8 cellular contexts compared by ENCODE assay signal in the genomic region with DNA sequence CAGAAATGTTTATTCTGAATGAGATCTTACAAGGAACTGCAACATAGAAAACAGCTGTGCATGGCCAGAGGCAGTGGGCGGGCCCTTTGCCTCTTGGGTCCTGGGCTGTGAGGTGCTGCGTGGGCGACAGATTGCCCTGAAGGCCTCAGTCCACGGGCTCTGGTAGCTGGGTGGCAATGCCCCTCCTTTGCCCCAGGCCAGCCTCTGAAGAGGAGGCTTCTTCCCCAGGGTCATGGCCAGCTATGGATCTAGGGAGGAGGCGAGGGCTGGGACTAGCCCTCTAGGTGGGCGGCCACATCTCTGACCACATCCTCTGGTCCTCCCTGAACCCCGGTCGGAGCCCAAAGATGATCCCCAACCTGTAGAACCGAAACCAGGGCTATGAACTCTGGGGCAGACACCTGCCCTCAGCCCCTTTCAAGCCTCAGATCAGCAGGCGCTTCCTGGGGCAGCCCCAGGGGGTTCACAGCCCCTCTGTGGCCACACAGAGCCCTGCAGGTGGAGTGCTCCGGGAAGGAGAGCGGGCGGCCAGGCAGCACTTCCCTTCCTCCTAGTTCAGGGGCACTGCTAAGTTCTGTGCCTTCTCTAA. TPM values are rescaled to one million over a fixed set of nuclear protein-coding genes. Genes with fewer than 3 reads are reported as not detected.
A peak's percentile ranks its signal among the peaks of the same experiment; 100 is the strongest.
DNase-seq lines count a peak whose midpoint lies in the region; ATAC-seq and TF ChIP-seq lines count a peak whose summit lies in the region.

No MANE protein-coding gene starts in this region.

- peaks cover 90% of the 10 kb centered on the region for H3K4me1 ChIP-seq in OCI-LY3 (ENCODE audit: low read length)

- H3K4me3 Mint-ChIP-seq in activated CD4-positive, alpha-beta T cell treated with anti-CD3 and anti-CD28 coated beads for 36 hours, result peak overlapping the region; percentile 11
- H3K4me3 Mint-ChIP-seq in HFFc6, result no peak overlapping the region
- H3K4me3 Mint-ChIP-seq in stimulated activated memory B cell treated with anti-CD40 and anti-IgM and Interleukin-4, amounts not matched to agents 10 μg/mL and 1 μg/mL and 100 μg/mL, for 72 hours, result peak overlapping the region; percentile 76

- H3K36me3 ChIP-seq in OCI-LY3 (replicated peaks; ENCODE audit: low read depth, low read length), result peaks cover 21% of the 10 kb centered on the region

- peak overlapping the region; percentile 59 for H3K4me3 ChIP-seq in OCI-LY3 (ENCODE audit: low read length)

- intact Hi-C loops in activated CD4-positive, alpha-beta T cell treated with anti-CD3 and anti-CD28 coated beads for 36 hours (cut with DNase I, micrococcal nuclease), result no loop called here

- H3K9me3 Mint-ChIP-seq in activated CD4-positive, alpha-beta T cell treated with anti-CD3 and anti-CD28 coated beads for 36 hours (ENCODE audit: low read depth), result no peaks in the 10 kb centered on the region
- H3K9me3 Mint-ChIP-seq in HFFc6, result no peaks in the 10 kb centered on the region
- no peaks in the 10 kb centered on the region for H3K9me3 Mint-ChIP-seq in stimulated activated memory B cell treated with anti-CD40 and anti-IgM and Interleukin-4, amounts not matched to agents 10 μg/mL and 1 μg/mL and 100 μg/mL, for 72 hours

- H3K27me3 ChIP-seq in OCI-LY3 (ENCODE audit: low read depth, low read length), result no peaks in the 10 kb centered on the region

- H3K79me2 ChIP-seq in OCI-LY3 (ENCODE audit: low read length), result peaks cover 14% of the 10 kb centered on the region

- peak overlapping the region; percentile 85 for H3K9ac ChIP-seq in OCI-LY3 (ENCODE audit: low read length)

- peak; percentile 81 for DNase-seq in activated CD4-positive, alpha-beta T cell treated with anti-CD3 and anti-CD28 coated beads for 36 hours
- no peak for DNase-seq in activated CD4-positive, alpha-beta T cell treated with anti-CD3 and anti-CD28 coated beads, Interleukin-2, amount 50 U/mL, for 1 hour
- DNase-seq in HFFc6 (no peak), kidney glomerular epithelial cell (lab: John Stamatoyannopoulos, UW) (no peak), COLO829 (ENCODE audit: low spot score) (no peak)
- peak; percentile 56 for DNase-seq in effector CD4-positive, alpha-beta T cell

- H3K36me3 Mint-ChIP-seq in activated CD4-positive, alpha-beta T cell treated with anti-CD3 and anti-CD28 coated beads for 36 hours (ENCODE audit: low read depth), result peaks cover 28% of the 10 kb centered on the region
- H3K36me3 Mint-ChIP-seq in HFFc6 (ENCODE audit: low read depth), result peaks cover 23% of the 10 kb centered on the region
- peaks cover 36% of the 10 kb centered on the region for H3K36me3 Mint-ChIP-seq in stimulated activated memory B cell treated with anti-CD40 and anti-IgM and Interleukin-4, amounts not matched to agents 10 μg/mL and 1 μg/mL and 100 μg/mL, for 72 hours

- TF ChIP-seq CTCF in HFFc6 (IDR thresholded peaks at IDR 0.05) (no peak), OCI-LY3 (IDR thresholded peaks at IDR 0.05; ENCODE audit: low read depth, low read length) (peak; percentile 20)

- no peaks in the 10 kb centered on the region for H3K27me3 Mint-ChIP-seq in activated CD4-positive, alpha-beta T cell treated with anti-CD3 and anti-CD28 coated beads for 36 hours
- peaks cover 13% of the 10 kb centered on the region for H3K27me3 Mint-ChIP-seq in HFFc6 (ENCODE audit: insufficient read depth)
- H3K27me3 Mint-ChIP-seq in stimulated activated memory B cell treated with anti-CD40 and anti-IgM and Interleukin-4, amounts not matched to agents 10 μg/mL and 1 μg/mL and 100 μg/mL, for 72 hours, result no peaks in the 10 kb centered on the region

- no peak overlapping the region for H2AFZ ChIP-seq in OCI-LY3 (ENCODE audit: low read depth, low read length)

- peak overlapping the region; percentile 91 for H3K4me2 ChIP-seq in OCI-LY3 (ENCODE audit: low read length)

- ATAC-seq in activated CD4-positive, alpha-beta T cell treated with anti-CD3 and anti-CD28 coated beads for 36 hours, result peak; percentile 52
- ATAC-seq in stimulated activated memory B cell treated with anti-CD40 and anti-IgM and Interleukin-4, amounts not matched to agents 10 μg/mL and 1 μg/mL and 100 μg/mL, for 72 hours, result peak; percentile 85

- peak overlapping the region; percentile 76 for H3K27ac Mint-ChIP-seq in activated CD4-positive, alpha-beta T cell treated with anti-CD3 and anti-CD28 coated beads for 36 hours
- peak overlapping the region; percentile 77 for H3K27ac Mint-ChIP-seq in HFFc6
- H3K27ac Mint-ChIP-seq in stimulated activated memory B cell treated with anti-CD40 and anti-IgM and Interleukin-4, amounts not matched to agents 10 μg/mL and 1 μg/mL and 100 μg/mL, for 72 hours, result peak overlapping the region; percentile 91

- H3K4me1 Mint-ChIP-seq in activated CD4-positive, alpha-beta T cell treated with anti-CD3 and anti-CD28 coated beads for 36 hours, result peaks cover 83% of the 10 kb centered on the region
- H3K4me1 Mint-ChIP-seq in HFFc6 (ENCODE audit: low read depth), result peaks cover 54% of the 10 kb centered on the region
- H3K4me1 Mint-ChIP-seq in stimulated activated memory B cell treated with anti-CD40 and anti-IgM and Interleukin-4, amounts not matched to agents 10 μg/mL and 1 μg/mL and 100 μg/mL, for 72 hours, result peaks cover 88% of the 10 kb centered on the region

- H3K9me3 ChIP-seq in OCI-LY3 (ENCODE audit: insufficient read depth, low read length), result no peaks in the 10 kb centered on the region

- CTCF ChIA-PET in activated CD4-positive, alpha-beta T cell treated with anti-CD3 and anti-CD28 coated beads for 36 hours (lab: Charles Lee), result interaction anchor here (0.6 to 15.7 kb wide), 12 partner anchors 6 to 349 kb away, joined by 3 to 377 read pairs (median 5); a partner anchor contains a TSS

- POLR2A ChIA-PET in activated CD4-positive, alpha-beta T cell treated with anti-CD3 and anti-CD28 coated beads for 36 hours (lab: Charles Lee), result interaction anchor here (0.6 to 1.8 kb wide), 5 partner anchors 9 to 86 kb away, joined by 3 to 14 read pairs (median 3); no protein-coding TSS in a partner anchor

- H3K27ac ChIP-seq in OCI-LY3 (ENCODE audit: low read length), result peak overlapping the region; percentile 99

- no peaks in the 10 kb centered on the region for H4K20me1 ChIP-seq in OCI-LY3 (ENCODE audit: insufficient read depth, low read length)

RNA-seq across cellular contexts. Expression of a gene that starts 6.6 kb away (rescaled TPM):
- total RNA-seq in activated CD4-positive, alpha-beta T cell treated with anti-CD3 and anti-CD28 coated beads for 36 hours, result under 1 TPM; 0.28 to 0.39 TPM
- total RNA-seq in HFFc6 (2021; fragmentation: NEBNext Ultra II Directional; extraction: Animal tissue kit (Norgen Biotek cat#: 25700)), result under 1 TPM in 5 of 6 experiments, not detected in 1; 0.02 to 0.21 (median 0.05) TPM

RNA-seq across cellular contexts. Expression of a gene that starts 27.3 kb away (rescaled TPM):
- total RNA-seq in activated CD4-positive, alpha-beta T cell treated with anti-CD3 and anti-CD28 coated beads for 36 hours, result 10 to 100 TPM; 71.0 to 73.6 TPM
- 100 to 1,000 TPM; 189 to 227 (median 197) TPM for total RNA-seq in HFFc6 (2021; fragmentation: NEBNext Ultra II Directional; extraction: Animal tissue kit (Norgen Biotek cat#: 25700))

RNA-seq across cellular contexts. Expression of a gene that starts 40.7 kb away (rescaled TPM):
- 10 to 100 TPM; 34.8 to 38.5 TPM for total RNA-seq in activated CD4-positive, alpha-beta T cell treated with anti-CD3 and anti-CD28 coated beads for 36 hours
- 10 to 100 TPM; 23.9 to 35.5 (median 26.9) TPM for total RNA-seq in HFFc6 (2021; fragmentation: NEBNext Ultra II Directional; extraction: Animal tissue kit (Norgen Biotek cat#: 25700))

RNA-seq across cellular contexts. Expression of a gene that starts 48.1 kb away (rescaled TPM):
- total RNA-seq in activated CD4-positive, alpha-beta T cell treated with anti-CD3 and anti-CD28 coated beads for 36 hours, result 10 to 100 TPM; 54.0 to 57.3 TPM
- 10 to 100 TPM; 18.0 to 21.6 (median 20.9) TPM for total RNA-seq in HFFc6 (2021; fragmentation: NEBNext Ultra II Directional; extraction: Animal tissue kit (Norgen Biotek cat#: 25700))

Comparison
In these comparisons a context has a peak if more than half of its experiments do, and no peak if none do; other contexts are left out.
1. DNase-seq: peak in activated CD4-positive, alpha-beta T cell treated with anti-CD3 and anti-CD28 coated beads for 36 hours (single experiment) and effector CD4-positive, alpha-beta T cell (single experiment); none in activated CD4-positive, alpha-beta T cell treated with anti-CD3 and anti-CD28 coated beads, Interleukin-2, amount 50 U/mL, for 1 hour (single experiment), HFFc6 (single experiment), kidney glomerular epithelial cell (single experiment) and COLO829 (single experiment).
2. Peak in every context shown above with its lines, with median percentiles within 50 percentile points of each other: H3K27ac Mint-ChIP-seq.